ENCODE assay signal across 22 cellular contexts in the genomic region with DNA sequence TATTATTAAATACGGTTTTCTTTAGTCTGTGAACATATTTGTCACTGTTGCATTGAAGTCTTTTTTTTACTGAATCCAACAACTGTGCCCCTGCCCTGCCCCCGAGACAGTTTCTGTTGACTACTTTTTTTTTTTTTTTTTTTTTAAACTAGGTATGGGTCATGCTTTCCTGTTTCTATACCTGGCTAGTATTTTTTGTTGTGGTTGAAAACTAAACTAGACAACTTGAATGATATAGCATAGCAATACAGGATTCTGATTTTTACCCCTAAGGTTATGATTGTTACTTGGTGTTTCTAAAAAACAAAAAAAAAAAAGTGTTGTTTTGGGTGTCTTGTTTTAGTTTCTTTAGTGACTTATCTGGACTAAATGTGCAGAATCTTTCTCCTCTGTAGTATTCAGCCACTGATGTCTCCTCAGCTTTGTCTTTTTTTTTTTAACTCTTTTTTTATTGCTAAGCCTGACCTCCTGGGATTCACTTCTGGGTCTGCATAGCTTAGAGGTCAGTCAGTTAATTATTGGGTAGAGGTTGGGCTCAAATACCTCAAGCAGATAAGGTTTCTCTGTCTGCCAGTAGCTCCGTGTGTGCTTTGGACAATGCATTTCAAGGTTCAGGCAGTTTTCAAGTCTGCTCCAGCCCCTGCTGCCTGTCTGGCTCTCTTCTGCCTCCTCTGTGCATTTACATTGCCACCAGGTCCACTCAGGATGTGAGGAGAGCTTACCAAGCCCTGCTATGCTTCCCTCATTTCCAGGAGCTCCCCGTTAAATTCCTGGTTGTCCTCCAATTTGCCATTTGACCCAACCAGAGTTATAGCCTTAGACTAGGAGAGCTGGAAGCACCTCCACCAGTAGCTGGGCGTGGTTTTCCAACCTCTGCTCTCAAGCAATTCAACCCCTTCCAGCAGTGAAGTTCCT.
DNase-seq lines count a peak whose midpoint lies in the region; ATAC-seq, FAIRE-seq and TF ChIP-seq lines count a peak whose summit lies in the region.
"Had no signal": no experiment of that assay in that cellular context is flagged by ENCODE, and none has a peak within 500 bp of the region (broad histone marks: within the 10 kb centered on the region; RNA-seq: fewer than 3 reads in every experiment).

No MANE protein-coding gene starts in this region.

- H3K4me1 Mint-ChIP-seq in astrocyte (ENCODE audit: low read depth, unreplicated experiment), result peaks cover 25% of the 10 kb centered on the region
- H3K4me1 Mint-ChIP-seq in activated T-cell treated with anti-CD3 and anti-CD28 coated beads, Interleukin-2, amount 50 U/mL, for 4 hours (ENCODE audit: low read depth), result no peaks in the 10 kb centered on the region
- H3K4me1 Mint-ChIP-seq: CD14-positive monocyte, IgD-negative memory B cell had no signal

- H3K27ac ChIP-seq in astrocyte (ENCODE audit: low read depth, low read length), result no peak overlapping the region
- H3K27ac ChIP-seq in hepatocyte, result peak overlapping the region; percentile 65
- H3K27ac ChIP-seq: A549, HL-60, RWPE1 had no signal

- no peak overlapping the region for H3K4me3 ChIP-seq in astrocyte (ENCODE audit: insufficient read depth, low read depth, low read length)
- no peak overlapping the region for H3K4me3 ChIP-seq in hepatocyte
- H3K4me3 ChIP-seq: A549 had no signal

- intact Hi-C loops in left ventricle myocardium superior (cut with micrococcal nuclease), result loop anchor here (10.0 kb wide), 1 partner anchor 56 kb away; no protein-coding TSS in a partner anchor
- intact Hi-C loops in cardiac septum (cut with DNase I), result no loop called here

- H3K36me3 ChIP-seq in astrocyte (ENCODE audit: insufficient read depth, low read length), result no peaks in the 10 kb centered on the region
- H3K36me3 ChIP-seq in hepatocyte (replicated peaks; ENCODE audit: insufficient read depth, low read depth), result no peaks in the 10 kb centered on the region

- peak overlapping the region; percentile 80 for H3K27ac Mint-ChIP-seq in astrocyte (ENCODE audit: unreplicated experiment)
- H3K27ac Mint-ChIP-seq: CD14-positive monocyte, IgD-negative memory B cell had no signal

- no peak overlapping the region for H2AFZ ChIP-seq in astrocyte (ENCODE audit: low read depth, low read length)
- no peak overlapping the region for H2AFZ ChIP-seq in hepatocyte

- H3K9me3 Mint-ChIP-seq in astrocyte (ENCODE audit: unreplicated experiment), result peaks cover 31% of the 10 kb centered on the region
- H3K9me3 Mint-ChIP-seq in activated T-cell treated with anti-CD3 and anti-CD28 coated beads, Interleukin-2, amount 50 U/mL, for 4 hours, result peaks cover 4% of the 10 kb centered on the region

- peak; percentile 23 for ATAC-seq in left ventricle myocardium superior
- ATAC-seq in activated T-cell treated with anti-CD3 and anti-CD28 coated beads, Interleukin-2, amount 50 U/mL, for 4 hours, result no peak
- ATAC-seq in GM18498 (IDR thresholded peaks at IDR 0.05; ENCODE audit: unreplicated experiment), result no peak
- no peak for ATAC-seq in GM21737 (IDR thresholded peaks at IDR 0.05; ENCODE audit: unreplicated experiment)
- ATAC-seq in GM21825 (IDR thresholded peaks at IDR 0.05; ENCODE audit: unreplicated experiment), result no peak
- ATAC-seq: A549 had no signal

- no peaks in the 10 kb centered on the region for H4K20me1 ChIP-seq in astrocyte (ENCODE audit: insufficient read depth, low read length)
- H4K20me1 ChIP-seq in hepatocyte (ENCODE audit: insufficient read depth, poor library complexity, severe bottlenecking), result no peaks in the 10 kb centered on the region

- DNase-seq in left ventricle myocardium superior (no peak), cardiac septum (ENCODE audit: low spot score) (no peak), astrocyte (ENCODE audit: low read depth) (peak; percentile 3), hepatocyte (ENCODE audit: low spot score) (peak; percentile 39)
- no peak for DNase-seq in activated T-cell treated with anti-CD3 and anti-CD28 coated beads, Interleukin-2, amount 50 U/mL, for 4 hours
- DNase-seq: COR-L47; DMS153; HCEC 1CT; NCI-H187; NCI-H226; NCI-H524 treated with DMSO at 0.1 percent for 48 hours; NK-92 treated with Interleukin-12 subunit alpha and Interleukin-12 subunit beta, amount 100 ng/mL, for 24 hours; OCI-M1 had no signal

- H3K27me3 ChIP-seq in astrocyte (ENCODE audit: insufficient read depth, low read length), result no peaks in the 10 kb centered on the region
- no peaks in the 10 kb centered on the region for H3K27me3 ChIP-seq in hepatocyte

- no peak overlapping the region for H3K4me3 Mint-ChIP-seq in astrocyte (ENCODE audit: unreplicated experiment)
- H3K4me3 Mint-ChIP-seq in activated T-cell treated with anti-CD3 and anti-CD28 coated beads, Interleukin-2, amount 50 U/mL, for 4 hours, result no peak overlapping the region
- H3K4me3 Mint-ChIP-seq: CD14-positive monocyte had no signal

- peaks cover 32% of the 10 kb centered on the region for H3K36me3 Mint-ChIP-seq in astrocyte (ENCODE audit: low read depth, unreplicated experiment)
- H3K36me3 Mint-ChIP-seq in activated T-cell treated with anti-CD3 and anti-CD28 coated beads, Interleukin-2, amount 50 U/mL, for 4 hours (ENCODE audit: insufficient read depth), result no peaks in the 10 kb centered on the region
- H3K36me3 Mint-ChIP-seq: CD14-positive monocyte, IgD-negative memory B cell had no signal

- no peak for FAIRE-seq in astrocyte (lab: Jason Lieb, UNC)
- FAIRE-seq: HTR-8/SVneo had no signal

- H3K9me2 ChIP-seq in hepatocyte (replicated peaks; ENCODE audit: insufficient read depth), result no peaks in the 10 kb centered on the region

- WGBS in hepatocyte (ENCODE audit: low lambda C conversion rate, missing lambda C conversion rate), result 53% methylated on average over 5 of the region's 5 CpGs

- H3K27me3 Mint-ChIP-seq in astrocyte (ENCODE audit: low read depth, unreplicated experiment), result no peaks in the 10 kb centered on the region
- peaks cover 16% of the 10 kb centered on the region for H3K27me3 Mint-ChIP-seq in activated T-cell treated with anti-CD3 and anti-CD28 coated beads, Interleukin-2, amount 50 U/mL, for 4 hours (ENCODE audit: low read depth)

- no peak overlapping the region for H3K9ac ChIP-seq in astrocyte (ENCODE audit: low read length)

- TF ChIP-seq CTCF in astrocyte (IDR thresholded peaks at IDR 0.05; ENCODE audit: insufficient read depth, low read depth, low read length) (no peak), hepatocyte (IDR thresholded peaks at IDR 0.05; ENCODE audit: poor library complexity) (no peak)

- no peaks in the 10 kb centered on the region for H3K4me1 ChIP-seq in astrocyte (ENCODE audit: insufficient read depth, low read length)
- H3K4me1 ChIP-seq in hepatocyte (ENCODE audit: insufficient read depth), result no peaks in the 10 kb centered on the region
- H3K4me1 ChIP-seq: A549 had no signal

- H3K79me2 ChIP-seq in astrocyte (ENCODE audit: insufficient read depth, low read length) (no peaks in the 10 kb centered on the region), hepatocyte (no peaks in the 10 kb centered on the region)

- H3K4me2 ChIP-seq in astrocyte (ENCODE audit: low read length) (no peak overlapping the region), hepatocyte (peak overlapping the region; percentile 39)
- H3K4me2 ChIP-seq: A549 had no signal

- H3K9me3 ChIP-seq in astrocyte (ENCODE audit: insufficient read depth, low read depth, low read length) (no peaks in the 10 kb centered on the region), hepatocyte (ENCODE audit: low read depth) (no peaks in the 10 kb centered on the region)

Comparison
In these comparisons a context has a peak if more than half of its experiments do, and no peak if none do; other contexts are left out.
1. DNase-seq: peak in astrocyte (single experiment) and hepatocyte (single experiment); none in left ventricle myocardium superior (single experiment), cardiac septum (single experiment) and activated T-cell treated with anti-CD3 and anti-CD28 coated beads, Interleukin-2, amount 50 U/mL, for 4 hours (single experiment).